ENCODE assay signal across 14 cellular contexts in genomic region chr15:64444836-64445235, GRCh38. TPM values are rescaled to one million over a fixed set of nuclear protein-coding genes. Genes with fewer than 3 reads are reported as not detected.
DNase-seq lines count a peak whose midpoint lies in the region; ATAC-seq and TF ChIP-seq lines count a peak whose summit lies in the region.
"Had no signal": no experiment of that assay in that cellular context is flagged by ENCODE, and none has a peak within 500 bp of the region (broad histone marks: within the 10 kb centered on the region; RNA-seq: fewer than 3 reads in every experiment).

No MANE protein-coding gene starts in this region.

- no peaks in the 10 kb centered on the region for H3F3A ChIP-seq in PC-3 (ENCODE audit: low read length, unreplicated experiment)

- CTCF ChIA-PET in PC-3 (lab: Charles Lee): no interaction called here

- no peak overlapping the region for H3K9ac ChIP-seq in PC-3 (ENCODE audit: low read length)

- H3K4me1 ChIP-seq in PC-3 (ENCODE audit: insufficient read depth, low read length): peaks cover 20% of the 10 kb centered on the region

- H3K4me3 Mint-ChIP-seq in activated T-cell treated with anti-CD3 and anti-CD28 coated beads, Interleukin-2, amount 50 U/mL, for 72 hours: peak overlapping the region; percentile 79 to 89
- H3K4me3 Mint-ChIP-seq in stimulated activated effector memory CD8-positive, alpha-beta T cell treated with anti-CD3 and anti-CD28 coated beads, Interleukin-12 subunit alpha, Interleukin-12 subunit beta, amount 100 ng/mL, for 72 hours: peak overlapping the region; percentile 51

- peaks cover 8 to 10% of the 10 kb centered on the region in 2 donors for H3K36me3 Mint-ChIP-seq in activated T-cell treated with anti-CD3 and anti-CD28 coated beads, Interleukin-2, amount 50 U/mL, for 72 hours (ENCODE audit: insufficient read depth in 2 of 2)
- H3K36me3 Mint-ChIP-seq in stimulated activated effector memory CD8-positive, alpha-beta T cell treated with anti-CD3 and anti-CD28 coated beads, Interleukin-12 subunit alpha, Interleukin-12 subunit beta, amount 100 ng/mL, for 72 hours: peaks cover 65% of the 10 kb centered on the region

- no peaks in the 10 kb centered on the region for H3K9me3 ChIP-seq in PC-3 (ENCODE audit: low read length)
- H3K9me3 ChIP-seq: neutrophil, spleen, thoracic aorta had no signal

- ATAC-seq in activated T-cell treated with anti-CD3 and anti-CD28 coated beads, Interleukin-2, amount 50 U/mL, for 72 hours (replicated peaks in 1 of 2): no peak
- ATAC-seq in PC-3 (no peak), HG02763 (IDR thresholded peaks at IDR 0.05; ENCODE audit: unreplicated experiment) (no peak)
- no peak for ATAC-seq in stimulated activated effector memory CD8-positive, alpha-beta T cell treated with anti-CD3 and anti-CD28 coated beads, Interleukin-12 subunit alpha, Interleukin-12 subunit beta, amount 100 ng/mL, for 72 hours

- peaks cover 0 to 2% of the 10 kb centered on the region in 2 donors for H3K9me3 Mint-ChIP-seq in activated T-cell treated with anti-CD3 and anti-CD28 coated beads, Interleukin-2, amount 50 U/mL, for 72 hours
- H3K9me3 Mint-ChIP-seq in stimulated activated effector memory CD8-positive, alpha-beta T cell treated with anti-CD3 and anti-CD28 coated beads, Interleukin-12 subunit alpha, Interleukin-12 subunit beta, amount 100 ng/mL, for 72 hours: no peaks in the 10 kb centered on the region

- peak overlapping the region; percentile 55 for H3K27ac ChIP-seq in PC-3 (ENCODE audit: low read length)
- H3K27ac ChIP-seq: neutrophil had no signal

- intact Hi-C loops in PC-3 (cut with micrococcal nuclease): no loop called here

- peaks cover 54% of the 10 kb centered on the region for H3K4me1 Mint-ChIP-seq in activated T-cell treated with anti-CD3 and anti-CD28 coated beads, Interleukin-2, amount 50 U/mL, for 72 hours (ENCODE audit: low read depth)
- peaks cover 43% of the 10 kb centered on the region for H3K4me1 Mint-ChIP-seq in stimulated activated effector memory CD8-positive, alpha-beta T cell treated with anti-CD3 and anti-CD28 coated beads, Interleukin-12 subunit alpha, Interleukin-12 subunit beta, amount 100 ng/mL, for 72 hours

- no peak overlapping the region for H2AFZ ChIP-seq in PC-3 (ENCODE audit: low read length)

- H3K27ac Mint-ChIP-seq in activated T-cell treated with anti-CD3 and anti-CD28 coated beads, Interleukin-2, amount 50 U/mL, for 72 hours: peak overlapping the region; percentile 90
- peak overlapping the region; percentile 48 for H3K27ac Mint-ChIP-seq in stimulated activated effector memory CD8-positive, alpha-beta T cell treated with anti-CD3 and anti-CD28 coated beads, Interleukin-12 subunit alpha, Interleukin-12 subunit beta, amount 100 ng/mL, for 72 hours

- no peak for DNase-seq in activated T-cell treated with anti-CD3 and anti-CD28 coated beads, Interleukin-2, amount 50 U/mL, for 72 hours
- no peak for DNase-seq in activated T-cell treated with anti-CD3 and anti-CD28 coated beads for 4 hours
- no peak for DNase-seq in PC-3
- peak; percentile 50 for DNase-seq in dermis blood vessel endothelial cell
- DNase-seq in stimulated activated effector memory CD8-positive, alpha-beta T cell treated with anti-CD3 and anti-CD28 coated beads, Interleukin-12 subunit alpha, Interleukin-12 subunit beta, amount 100 ng/mL, for 72 hours (ENCODE audit: low spot score in 2 of 2): no peak
- DNase-seq in RPMI8226: no peak
- no peak for DNase-seq in occipital lobe (lab: John Stamatoyannopoulos, UW)
- DNase-seq: DMS 273 treated with DMSO at 0.1 percent for 48 hours, NCI-H187 treated with DMSO at 0.1 percent for 48 hours, spleen had no signal

- BruUV-seq in PC-3 (replicated peaks; lab: Mats Ljungman, UMichigan): no TSS peak

- H3K27me3 Mint-ChIP-seq in activated T-cell treated with anti-CD3 and anti-CD28 coated beads, Interleukin-2, amount 50 U/mL, for 72 hours (ENCODE audit: low read depth): no peaks in the 10 kb centered on the region

- H3K27me3 ChIP-seq in PC-3 (ENCODE audit: low read length): no peaks in the 10 kb centered on the region
- H3K27me3 ChIP-seq: neutrophil, spleen had no signal

- POLR2A ChIA-PET in PC-3 (lab: Charles Lee; ENCODE audit: unreplicated experiment): no interaction called here

- H3K4me2 ChIP-seq in PC-3 (ENCODE audit: low read length): peak overlapping the region; percentile 73

- H4K20me1 ChIP-seq in PC-3 (ENCODE audit: low read length): no peaks in the 10 kb centered on the region

- peak overlapping the region; percentile 52; the same call in 1 of the 2 replicates for H3K4me3 ChIP-seq in PC-3 (ENCODE audit: low read length)
- H3K4me3 ChIP-seq: lung, spleen, thoracic aorta had no signal

- no peak for TF ChIP-seq CTCF in PC-3 (conservative IDR thresholded peaks at IDR 0.05; ENCODE audit: low read depth, low read length)

- no peaks in the 10 kb centered on the region for H3K79me2 ChIP-seq in PC-3 (ENCODE audit: low read length)

- H3K9me2 ChIP-seq in PC-3 (replicated peaks; ENCODE audit: low read length): no peaks in the 10 kb centered on the region

- H3K36me3 ChIP-seq in PC-3 (ENCODE audit: low read depth, low read length): no peaks in the 10 kb centered on the region

RNA-seq across cellular contexts. Expression of gene ZNF609, which starts 15.5 kb away (rescaled TPM):
- 10 to 100 TPM; 43.9 to 52.6 TPM for total RNA-seq in activated T-cell treated with anti-CD3 and anti-CD28 coated beads, Interleukin-2, amount 50 U/mL, for 72 hours
- total RNA-seq in PC-3 (2014; rRNA removed): 9.9 and 15.4 TPM in 2 replicates
- 28.8 and 35.7 TPM in 2 replicates for total RNA-seq in dermis blood vessel endothelial cell
- total RNA-seq in occipital lobe: 29.8 TPM

RNA-seq across cellular contexts. Expression of gene TRIP4, which starts 57.2 kb away (rescaled TPM):
- total RNA-seq in activated T-cell treated with anti-CD3 and anti-CD28 coated beads, Interleukin-2, amount 50 U/mL, for 72 hours: 10 to 100 TPM; 27.9 to 29.7 TPM
- 6.0 and 11.9 TPM in 2 replicates for total RNA-seq in PC-3 (2014; rRNA removed)
- total RNA-seq in dermis blood vessel endothelial cell: 10.7 and 13.9 TPM in 2 replicates
- total RNA-seq in occipital lobe: 14.0 TPM
